29 cellular contexts compared by ENCODE assay signal in genomic region chr13:60090579-60090978, GRCh38.
A peak's percentile ranks its signal among the peaks of the same experiment; 100 is the strongest.
DNase-seq lines count a peak whose midpoint lies in the region; FAIRE-seq and TF ChIP-seq lines count a peak whose summit lies in the region.
"Had no signal": no experiment of that assay in that cellular context is flagged by ENCODE, and none has a peak within 500 bp of the region (broad histone marks: within the 10 kb centered on the region; RNA-seq: fewer than 3 reads in every experiment).

No MANE protein-coding gene starts in this region.

- H3K79me1 ChIP-seq in mesendoderm (ENCODE audit: low read length) = no peaks in the 10 kb centered on the region

- no peak overlapping the region for H2AFZ ChIP-seq in endothelial cell of umbilical vein (ENCODE audit: low read depth, low read length)
- H2AFZ ChIP-seq: GM23338, PC-9 had no signal

- H2BK5ac ChIP-seq in mesendoderm (ENCODE audit: low read length) = no peak overlapping the region

- H3K4me2 ChIP-seq in endothelial cell of umbilical vein (ENCODE audit: insufficient read depth, low read length) (no peak overlapping the region), mesendoderm (ENCODE audit: low read length) (no peak overlapping the region)
- H3K4me2 ChIP-seq: GM23338, PC-9 had no signal

- H3K4me1 ChIP-seq in endothelial cell of umbilical vein (ENCODE audit: control insufficient read depth, extremely low read depth, insufficient read depth, low read length) (no peaks in the 10 kb centered on the region), mesendoderm (ENCODE audit: control insufficient read depth, low read depth, low read length) (no peaks in the 10 kb centered on the region), right atrium auricular region (no peaks in the 10 kb centered on the region)
- H3K4me1 ChIP-seq: foreskin keratinocyte, left ventricle myocardium inferior, sigmoid colon, upper lobe of right lung had no signal

- no peak for TF ChIP-seq POLR2A in endothelial cell of umbilical vein (IDR thresholded peaks at IDR 0.05; ENCODE audit: low read depth, low read length)

- H3K56ac ChIP-seq in mesendoderm (ENCODE audit: low read length) = no peak overlapping the region

- H3K9ac ChIP-seq in endothelial cell of umbilical vein (replicated peaks; ENCODE audit: extremely low read depth, insufficient read depth, low read length) (no peak overlapping the region), mesendoderm (ENCODE audit: low read length) (no peak overlapping the region)

- no TSS peak for BruUV-seq in endothelial cell of umbilical vein (replicated peaks; lab: Mats Ljungman, UMichigan)

- TF ChIP-seq CTCF in AG09319 (IDR thresholded peaks at IDR 0.05; ENCODE audit: low read depth, low read length) (no peak), endothelial cell of umbilical vein (IDR thresholded peaks at IDR 0.05; ENCODE audit: extremely low read depth in 1 of 2, insufficient read depth in 1 of 2, low read depth in 1 of 2, low read length in 2 of 2) (no peak), GM20000 (IDR thresholded peaks at IDR 0.05; ENCODE audit: extremely low read depth, missing control alignments) (no peak), right atrium auricular region (IDR thresholded peaks at IDR 0.05) (no peak)

- no peak overlapping the region for H4K5ac ChIP-seq in mesendoderm (ENCODE audit: low read length)

- no peaks in the 10 kb centered on the region for H3K36me3 ChIP-seq in endothelial cell of umbilical vein (ENCODE audit: control insufficient read depth in 2 of 2, extremely low read depth in 1 of 2, insufficient read depth in 2 of 2, low read length in 2 of 2)
- no peaks in the 10 kb centered on the region for H3K36me3 ChIP-seq in mesendoderm (ENCODE audit: control insufficient read depth, insufficient read depth, low read length)
- no peaks in the 10 kb centered on the region for H3K36me3 ChIP-seq in right atrium auricular region
- H3K36me3 ChIP-seq: left ventricle myocardium inferior, sigmoid colon, upper lobe of right lung had no signal

- no peak overlapping the region for H3K27ac ChIP-seq in endothelial cell of umbilical vein (ENCODE audit: insufficient read depth, low read depth, low read length)
- no peak overlapping the region for H3K27ac ChIP-seq in mesendoderm (ENCODE audit: low read depth, low read length)
- H3K27ac ChIP-seq in right atrium auricular region = no peak overlapping the region
- H3K27ac ChIP-seq: foreskin keratinocyte, left ventricle myocardium inferior, PC-9, sigmoid colon, upper lobe of right lung had no signal

- H3K27me3 ChIP-seq in endothelial cell of umbilical vein (ENCODE audit: control insufficient read depth in 2 of 2, insufficient read depth in 2 of 2, low read length in 2 of 2) (no peaks in the 10 kb centered on the region), mesendoderm (ENCODE audit: insufficient read depth, low read length, poor library complexity) (no peaks in the 10 kb centered on the region), right atrium auricular region (no peaks in the 10 kb centered on the region)
- H3K27me3 ChIP-seq: foreskin keratinocyte, sigmoid colon, upper lobe of right lung had no signal

- intact Hi-C loops in endothelial cell of umbilical vein (cut with micrococcal nuclease) = no loop called here

- H4K8ac ChIP-seq in mesendoderm (ENCODE audit: low read depth, low read length) = no peak overlapping the region

- H3K9me1 ChIP-seq in endothelial cell of umbilical vein (replicated peaks; ENCODE audit: control insufficient read depth, extremely low read depth, insufficient read depth, low read length) = no peaks in the 10 kb centered on the region

- H3K4me3 ChIP-seq in endothelial cell of umbilical vein (replicated peaks in 1 of 3; ENCODE audit: insufficient read depth in 1 of 3, low read depth in 1 of 3, low read length in 3 of 3) (no peak overlapping the region), mesendoderm (ENCODE audit: low read length) (no peak overlapping the region), right atrium auricular region (no peak overlapping the region)
- H3K4me3 ChIP-seq: GM23338, left ventricle myocardium inferior, PC-9, sigmoid colon, upper lobe of right lung had no signal

- dilution Hi-C loops in endothelial cell of umbilical vein (cut with MboI; ENCODE audit: extremely low pct_ligation_motif_present, low sequenced_read_pairs) = no loop called here

- no peak overlapping the region for H2AK5ac ChIP-seq in mesendoderm (ENCODE audit: low read length)

- POLR2A ChIA-PET in endothelial cell of umbilical vein (lab: Charles Lee) = no interaction called here

- no peak for FAIRE-seq in endothelial cell of umbilical vein (lab: Jason Lieb, UNC)
- FAIRE-seq: GM19239 had no signal

- no peak overlapping the region for H3K18ac ChIP-seq in mesendoderm (ENCODE audit: low read length)

- H3K4ac ChIP-seq in mesendoderm (ENCODE audit: low read depth, low read length) = no peak overlapping the region

- H3K79me2 ChIP-seq in endothelial cell of umbilical vein (ENCODE audit: control insufficient read depth, insufficient read depth, low read length) (peaks cover 23% of the 10 kb centered on the region), mesendoderm (ENCODE audit: control insufficient read depth, insufficient read depth, low read length) (no peaks in the 10 kb centered on the region)

- no peaks in the 10 kb centered on the region for H4K20me1 ChIP-seq in endothelial cell of umbilical vein (replicated peaks; ENCODE audit: control insufficient read depth, extremely low read depth, insufficient read depth, low read length)

- no peak overlapping the region for H2BK15ac ChIP-seq in mesendoderm (replicated peaks; ENCODE audit: low read depth)

- H3K9me3 ChIP-seq in endothelial cell of umbilical vein (replicated peaks; ENCODE audit: control insufficient read depth, insufficient read depth, low read length) = no peaks in the 10 kb centered on the region
- no peaks in the 10 kb centered on the region for H3K9me3 ChIP-seq in right atrium auricular region
- H3K9me3 ChIP-seq: left ventricle myocardium inferior, sigmoid colon, upper lobe of right lung had no signal

- CTCF ChIA-PET in endothelial cell of umbilical vein (lab: Charles Lee) = interaction anchor here (2.2 kb wide), 1 partner anchor 9 kb away, joined by 7 read pairs; no protein-coding TSS in a partner anchor

- no peak overlapping the region for H3K23ac ChIP-seq in mesendoderm (ENCODE audit: low read length)

- DNase-seq in AG09319 (ENCODE audit: extremely low read depth, low read depth) = peak; percentile 16
- DNase-seq in NCI-H82 (lab: John Stamatoyannopoulos, UW) = peak; percentile 71
- DNase-seq in endothelial cell of umbilical vein (ENCODE audit: low read depth, low spot score) = peak; percentile 10
- DNase-seq in mesendoderm = peak; percentile 40
- no peak for DNase-seq in GM20000 (ENCODE audit: low spot score)
- no peak for DNase-seq in putamen (ENCODE audit: low spot score)
- no peak for DNase-seq in right atrium auricular region (ENCODE audit: low spot score)
- no peak for DNase-seq in activated effector memory CD4-positive, alpha-beta T cell treated with Interleukin-2 at 50 U/mL for 16 hours
- DNase-seq: ACHN; activated naive CD4-positive, alpha-beta T cell treated with anti-CD3 and anti-CD28 coated beads for 36 hours; activated T-cell treated with anti-CD3 and anti-CD28 coated beads, Interleukin-2, amount 50 U/mL, for 4 hours; anterior cingulate cortex; CD4-positive, alpha-beta T cell; cerebellar nuclear complex; DMS153; foreskin keratinocyte; GDM1; hippocampal formation; left ventricle myocardium inferior; NCI-H1105; NCI-H2029 treated with DMSO at 0.1 percent for 48 hours; NCI-H446; PC-9; SHP77; sigmoid colon; T-cell; upper lobe of right lung had no signal

- H2BK120ac ChIP-seq in mesendoderm (ENCODE audit: low read depth, low read length) = no peak overlapping the region

TF ChIP-seq in endothelial cell of umbilical vein, 7 proteins besides CTCF, POLR2A, EP300 and RAD21:
- TF ChIP-seq MAX (IDR thresholded peaks at IDR 0.05; ENCODE audit: insufficient read depth, insufficient read length) (no peak), GATA2 (IDR thresholded peaks at IDR 0.05; ENCODE audit: insufficient read depth, insufficient read length, low read depth, low read length) (no peak), EZH2 (IDR thresholded peaks at IDR 0.05; ENCODE audit: borderline replicate concordance, low read depth, low read length, severe bottlenecking) (no peak), FOS (IDR thresholded peaks at IDR 0.05; ENCODE audit: borderline replicate concordance, insufficient read depth, low read length) (no peak), POLR2AphosphoS5 (IDR thresholded peaks at IDR 0.05; ENCODE audit: insufficient read depth, low read depth, low read length) (no peak), JUN (IDR thresholded peaks at IDR 0.05; ENCODE audit: borderline replicate concordance, insufficient read depth, insufficient read length, low read depth) (no peak), MYC (IDR thresholded peaks at IDR 0.05; ENCODE audit: low read depth, low read length) (no peak)

Comparison
In these comparisons a context has a peak if more than half of its experiments do, and no peak if none do; other contexts are left out.
1. DNase-seq: peak in AG09319 (single experiment), NCI-H82 (single experiment), endothelial cell of umbilical vein (single experiment) and mesendoderm (single experiment); none in GM20000 (single experiment), putamen (single experiment), right atrium auricular region (single experiment) and activated effector memory CD4-positive, alpha-beta T cell treated with Interleukin-2 at 50 U/mL for 16 hours (single experiment).